In the genomic region with DNA sequence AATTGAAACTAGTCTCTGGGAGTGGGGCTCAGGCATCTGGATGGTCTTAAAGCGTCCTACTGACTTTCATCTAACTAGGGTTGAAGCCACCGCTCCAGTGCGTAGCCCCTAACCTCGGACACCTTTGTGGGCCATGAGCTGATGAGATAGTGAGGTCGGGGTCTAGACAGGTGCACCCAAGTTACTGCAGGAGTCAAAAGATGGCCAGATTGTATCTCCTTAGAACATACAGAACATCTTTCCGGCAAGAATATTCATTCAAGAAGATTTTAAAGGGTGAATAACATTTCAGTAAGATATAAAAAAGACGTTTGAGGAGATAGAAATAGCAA, we compare ENCODE assay signal across 25 cellular contexts. TPM values are rescaled to one million over a fixed set of nuclear protein-coding genes. Genes with fewer than 3 reads are reported as not detected.
DNase-seq lines count a peak whose midpoint lies in the region; ATAC-seq and TF ChIP-seq lines count a peak whose summit lies in the region.
"Had no signal": no experiment of that assay in that cellular context is flagged by ENCODE, and none has a peak within 500 bp of the region (broad histone marks: within the 10 kb centered on the region; RNA-seq: fewer than 3 reads in every experiment).

No MANE protein-coding gene starts in this region.

- peaks cover 31% of the 10 kb centered on the region for H3K36me3 Mint-ChIP-seq in activated naive CD4-positive, alpha-beta T cell treated with anti-CD3 and anti-CD28 coated beads, Interleukin-2, amount 50 U/mL, for 24 hours
- peaks cover 60% of the 10 kb centered on the region for H3K36me3 Mint-ChIP-seq in activated naive CD8-positive, alpha-beta T cell treated with anti-CD3 and anti-CD28 coated beads for 36 hours

- no peaks in the 10 kb centered on the region for H3K9me3 ChIP-seq in gastrocnemius medialis
- H3K9me3 ChIP-seq: heart right ventricle, neutrophil, SK-N-SH, tibial artery had no signal

- peak overlapping the region; percentile 12; the same call in 1 of the 2 replicates for H3K4me2 ChIP-seq in KMS-11
- H3K4me2 ChIP-seq: PC-9, SK-N-SH had no signal

- intact Hi-C loops in gastrocnemius medialis (cut with DNase I; ENCODE audit: low total_unique reads): loop anchor here (1.0 to 2.0 kb wide), 3 partner anchors 42 to 292 kb away; partner anchors contain the start of gene PFKFB3

- TF ChIP-seq CTCF in KMS-11 (conservative IDR thresholded peaks at IDR 0.05; ENCODE audit: low read depth, low read length): no peak
- TF ChIP-seq CTCF in gastrocnemius medialis (IDR thresholded peaks at IDR 0.05 in 4 of 5, conservative IDR thresholded peaks at IDR 0.05 in 1 of 5): no peak

- no peak for DNase-seq in activated naive CD4-positive, alpha-beta T cell (lab: John Stamatoyannopoulos, UW)
- no peak for DNase-seq in activated naive CD8-positive, alpha-beta T cell treated with anti-CD3 and anti-CD28 coated beads for 36 hours
- DNase-seq in gastrocnemius medialis (no peak), NOMO-1 (lab: John Stamatoyannopoulos, UW; ENCODE audit: unreplicated experiment in 2 of 2) (no peak)
- DNase-seq: activated effector memory CD4-positive, alpha-beta T cell treated with anti-CD3 and anti-CD28 coated beads, Interleukin-2, amount 50 U/mL, for 16 hours; endodermal cell; heart right ventricle; kidney; NCI-H1436; NCI-H226; tibial artery had no signal

- H3K9me3 Mint-ChIP-seq in activated naive CD4-positive, alpha-beta T cell treated with anti-CD3 and anti-CD28 coated beads, Interleukin-2, amount 50 U/mL, for 24 hours: no peaks in the 10 kb centered on the region
- H3K9me3 Mint-ChIP-seq in activated naive CD8-positive, alpha-beta T cell treated with anti-CD3 and anti-CD28 coated beads for 36 hours: no peaks in the 10 kb centered on the region
- H3K9me3 Mint-ChIP-seq: endodermal cell, mesothelial cell of epicardium, naive B cell had no signal

- ATAC-seq in gastrocnemius medialis (no peak), GM21367 (IDR thresholded peaks at IDR 0.05; ENCODE audit: unreplicated experiment) (no peak), HG03108 (IDR thresholded peaks at IDR 0.05; ENCODE audit: unreplicated experiment) (no peak)
- ATAC-seq: HepG2, sciatic nerve had no signal

- no peak overlapping the region for H3K9ac ChIP-seq in KMS-11
- H3K9ac ChIP-seq: SK-N-SH had no signal

- H3K27ac Mint-ChIP-seq in activated naive CD4-positive, alpha-beta T cell treated with anti-CD3 and anti-CD28 coated beads, Interleukin-2, amount 50 U/mL, for 24 hours: peak overlapping the region; percentile 39
- H3K27ac Mint-ChIP-seq in activated naive CD8-positive, alpha-beta T cell treated with anti-CD3 and anti-CD28 coated beads for 36 hours: peak overlapping the region; percentile 38
- H3K27ac Mint-ChIP-seq: mesothelial cell of epicardium, progenitor cell of endocrine pancreas had no signal

- H3K79me2 ChIP-seq in KMS-11 (ENCODE audit: insufficient read depth, low read depth): peaks cover 3% of the 10 kb centered on the region; the same call in 1 of the 2 replicates

- H3K4me3 ChIP-seq in KMS-11 (IDR thresholded peaks at IDR 0.05; ENCODE audit: insufficient read depth, low read depth, low read length) (no peak overlapping the region), gastrocnemius medialis (no peak overlapping the region)
- H3K4me3 ChIP-seq: heart right ventricle, PC-9, tibial artery had no signal

- in situ Hi-C loops in gastrocnemius medialis (cut with MboI; ENCODE audit: low sequenced_read_pairs in 4 of 4): loop anchor here (5.0 to 10.0 kb wide), 3 partner anchors 95 to 293 kb away; partner anchors contain the start of gene PFKFB3 (in 2 of the 4)

- H3K36me3 ChIP-seq in KMS-11 (ENCODE audit: insufficient read depth) (peaks cover 19% of the 10 kb centered on the region; the same call in 1 of the 2 replicates), gastrocnemius medialis (peaks cover 0 to 86% of the 10 kb centered on the region in 2 donors)

- H2AFZ ChIP-seq in KMS-11 (ENCODE audit: low read depth): no peak overlapping the region
- H2AFZ ChIP-seq: PC-9 had no signal

- H3K27me3 Mint-ChIP-seq in activated naive CD4-positive, alpha-beta T cell treated with anti-CD3 and anti-CD28 coated beads, Interleukin-2, amount 50 U/mL, for 24 hours: no peaks in the 10 kb centered on the region
- H3K27me3 Mint-ChIP-seq in activated naive CD8-positive, alpha-beta T cell treated with anti-CD3 and anti-CD28 coated beads for 36 hours: no peaks in the 10 kb centered on the region
- H3K27me3 Mint-ChIP-seq: naive B cell, progenitor cell of endocrine pancreas had no signal

- H3K27me3 ChIP-seq in KMS-11 (ENCODE audit: insufficient read depth, low read depth) (no peaks in the 10 kb centered on the region), gastrocnemius medialis (no peaks in the 10 kb centered on the region)
- H3K27me3 ChIP-seq: heart right ventricle, neutrophil, tibial artery had no signal

- H3K27ac ChIP-seq in KMS-11 (no peak overlapping the region), gastrocnemius medialis (peak overlapping the region; percentile 12 to 41 (median 35))
- H3K27ac ChIP-seq: heart right ventricle, PC-9, tibial artery had no signal

- no peaks in the 10 kb centered on the region for H4K20me1 ChIP-seq in KMS-11 (ENCODE audit: insufficient read depth)

- H3K4me1 Mint-ChIP-seq in activated naive CD4-positive, alpha-beta T cell treated with anti-CD3 and anti-CD28 coated beads, Interleukin-2, amount 50 U/mL, for 24 hours: peaks cover 22% of the 10 kb centered on the region
- H3K4me1 Mint-ChIP-seq in activated naive CD8-positive, alpha-beta T cell treated with anti-CD3 and anti-CD28 coated beads for 36 hours: peaks cover 33% of the 10 kb centered on the region

- H3K4me1 ChIP-seq in KMS-11 (ENCODE audit: low read depth, poor library complexity, severe bottlenecking) (peaks cover 15% of the 10 kb centered on the region), gastrocnemius medialis (peaks cover 13 to 25% of the 10 kb centered on the region in 2 donors)

- no peak overlapping the region for H3K4me3 Mint-ChIP-seq in activated naive CD4-positive, alpha-beta T cell treated with anti-CD3 and anti-CD28 coated beads, Interleukin-2, amount 50 U/mL, for 24 hours
- H3K4me3 Mint-ChIP-seq in activated naive CD8-positive, alpha-beta T cell treated with anti-CD3 and anti-CD28 coated beads for 36 hours: no peak overlapping the region
- H3K4me3 Mint-ChIP-seq: endodermal cell, mesothelial cell of epicardium, naive B cell had no signal

- TF ChIP-seq POLR2A in gastrocnemius medialis (IDR thresholded peaks at IDR 0.05): no peak

RNA-seq across cellular contexts. Expression of gene RBM17, which starts 20.6 kb away (rescaled TPM):
- 100 to 1,000 TPM; 337 to 355 TPM for total RNA-seq in activated naive CD8-positive, alpha-beta T cell treated with anti-CD3 and anti-CD28 coated beads for 36 hours
- 10 to 100 TPM; 53.2 to 67.4 (median 60.1) TPM for total RNA-seq in gastrocnemius medialis

RNA-seq across cellular contexts. Expression of gene IL2RA, which starts 47.2 kb away (rescaled TPM):
- total RNA-seq in activated naive CD8-positive, alpha-beta T cell treated with anti-CD3 and anti-CD28 coated beads for 36 hours: 100 to 1,000 TPM; 680 to 698 TPM
- 1 to 10 TPM in 1 of 4 donors, not detected in 3; 2.1 TPM for total RNA-seq in gastrocnemius medialis
- total RNA-seq: A673, endodermal cell, fibroblast of villous mesenchyme, HepG2, mesothelial cell of epicardium, PC-9, progenitor cell of endocrine pancreas had no signal

Comparison
In these comparisons a context has a peak if more than half of its experiments do, and no peak if none do; other contexts are left out.
1. RNA of gene RBM17, which starts 20.6 kb away (total RNA-seq): 337 to 355 TPM in activated naive CD8-positive, alpha-beta T cell treated with anti-CD3 and anti-CD28 coated beads for 36 hours; 53.2 to 67.4 TPM in gastrocnemius medialis; every median in the first group is over 4 times any median in the second.
2. RNA of gene IL2RA, which starts 47.2 kb away (total RNA-seq): 680 to 698 TPM in activated naive CD8-positive, alpha-beta T cell treated with anti-CD3 and anti-CD28 coated beads for 36 hours; 2.1 TPM in gastrocnemius medialis; every median in the first group is over 100 times any median in the second.